16 cellular contexts compared by ENCODE assay signal in the genomic region with DNA sequence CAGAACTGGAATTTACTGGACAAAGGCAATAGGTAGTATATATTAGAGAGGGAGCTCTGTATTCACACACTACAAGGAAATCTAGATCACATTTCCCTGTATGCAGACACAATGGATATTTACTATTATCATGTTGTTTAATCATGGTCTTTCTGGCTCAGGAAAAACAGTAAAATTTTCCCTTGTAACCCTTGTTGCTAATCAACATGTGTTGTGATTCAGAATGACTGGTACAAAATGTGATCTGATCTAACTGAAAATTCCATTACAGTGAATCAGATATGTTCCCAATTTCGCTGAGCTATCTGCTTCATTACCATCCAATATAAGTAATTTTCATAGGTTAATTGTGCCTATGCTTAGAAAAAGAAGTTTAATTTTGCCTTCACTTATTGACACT.
DNase-seq lines count a peak whose midpoint lies in the region; ATAC-seq and TF ChIP-seq lines count a peak whose summit lies in the region.
"Had no signal": no experiment of that assay in that cellular context is flagged by ENCODE, and none has a peak within 500 bp of the region (broad histone marks: within the 10 kb centered on the region; RNA-seq: fewer than 3 reads in every experiment).

No MANE protein-coding gene starts in this region.

- H3K27ac ChIP-seq in foreskin keratinocyte: peak overlapping the region; percentile 66
- no peak overlapping the region for H3K27ac ChIP-seq in CD4-positive, alpha-beta memory T cell (ENCODE audit: low read depth, low read length)
- H3K27ac ChIP-seq: gastrocnemius medialis, KMS-11 had no signal

- no peak overlapping the region for H3K4me3 ChIP-seq in HFF-Myc (replicated peaks; ENCODE audit: low read depth, low read length)
- H3K4me3 ChIP-seq in CD4-positive, alpha-beta memory T cell (ENCODE audit: low read length in 2 of 2): no peak overlapping the region
- H3K4me3 ChIP-seq: gastrocnemius medialis, skin epidermis had no signal

- H3K36me3 Mint-ChIP-seq in CD4-positive, alpha-beta memory T cell: no peaks in the 10 kb centered on the region
- H3K36me3 Mint-ChIP-seq in activated T-cell treated with anti-CD3 and anti-CD28 coated beads, Interleukin-2, amount 50 U/mL, for 4 hours (ENCODE audit: insufficient read depth): no peaks in the 10 kb centered on the region
- H3K36me3 Mint-ChIP-seq: brain had no signal

- DNase-seq in HFF-Myc (ENCODE audit: extremely low read depth, low read depth) (peak; percentile 26), amniotic epithelial cell (ENCODE audit: low read depth) (peak; percentile 84), foreskin keratinocyte (peak; percentile 81 to 89), cerebellar cortex (ENCODE audit: low spot score) (no peak), left cardiac atrium (no peak)
- no peak for DNase-seq in CD4-positive, alpha-beta memory T cell
- no peak for DNase-seq in activated T-cell treated with anti-CD3 and anti-CD28 coated beads, Interleukin-2, amount 50 U/mL, for 4 hours
- DNase-seq: DMS53, gastrocnemius medialis, NCI-H2029 had no signal

- H3K27me3 Mint-ChIP-seq in CD4-positive, alpha-beta memory T cell: no peaks in the 10 kb centered on the region
- H3K27me3 Mint-ChIP-seq in activated T-cell treated with anti-CD3 and anti-CD28 coated beads, Interleukin-2, amount 50 U/mL, for 4 hours (ENCODE audit: low read depth): no peaks in the 10 kb centered on the region
- H3K27me3 Mint-ChIP-seq: brain had no signal

- H3K4me3 Mint-ChIP-seq in CD4-positive, alpha-beta memory T cell: no peak overlapping the region
- no peak overlapping the region for H3K4me3 Mint-ChIP-seq in activated T-cell treated with anti-CD3 and anti-CD28 coated beads, Interleukin-2, amount 50 U/mL, for 4 hours
- H3K4me3 Mint-ChIP-seq: brain, neural crest cell had no signal

- TF ChIP-seq CTCF in HFF-Myc (IDR thresholded peaks at IDR 0.05; ENCODE audit: low read depth, low read length, missing control alignments): no peak
- no peak for TF ChIP-seq CTCF in foreskin keratinocyte (conservative IDR thresholded peaks at IDR 0.05)

- H3K4me1 ChIP-seq in foreskin keratinocyte: peaks cover 24% of the 10 kb centered on the region
- H3K4me1 ChIP-seq in CD4-positive, alpha-beta memory T cell (ENCODE audit: insufficient read depth, low read length): no peaks in the 10 kb centered on the region

- POLR2A ChIA-PET in CD4-positive, alpha-beta memory T cell (lab: Charles Lee; ENCODE audit: partially characterized antibody): no interaction called here

- intact Hi-C loops in left cardiac atrium (cut with DNase I): no loop called here
- intact Hi-C loops in CD4-positive, alpha-beta memory T cell (cut with micrococcal nuclease): no loop called here

- CTCF ChIA-PET in CD4-positive, alpha-beta memory T cell (lab: Charles Lee; ENCODE audit: partially characterized antibody): no interaction called here

- H3K4me1 Mint-ChIP-seq in CD4-positive, alpha-beta memory T cell: no peaks in the 10 kb centered on the region
- no peaks in the 10 kb centered on the region for H3K4me1 Mint-ChIP-seq in activated T-cell treated with anti-CD3 and anti-CD28 coated beads, Interleukin-2, amount 50 U/mL, for 4 hours (ENCODE audit: low read depth)

- no peaks in the 10 kb centered on the region for H3K36me3 ChIP-seq in CD4-positive, alpha-beta memory T cell (ENCODE audit: insufficient read depth, low read length)
- H3K36me3 ChIP-seq: gastrocnemius medialis had no signal

- peak; percentile 92 for ATAC-seq in foreskin keratinocyte
- ATAC-seq in left cardiac atrium: no peak
- no peak for ATAC-seq in activated T-cell treated with anti-CD3 and anti-CD28 coated beads, Interleukin-2, amount 50 U/mL, for 4 hours
- ATAC-seq: activated CD4-positive, CD25-positive, alpha-beta regulatory T cell treated with anti-CD3 and anti-CD28 coated beads, Interleukin-2, amount 50 U/mL, for 24 hours; left lobe of liver had no signal

- no peak overlapping the region for H3K27ac Mint-ChIP-seq in CD4-positive, alpha-beta memory T cell
- H3K27ac Mint-ChIP-seq: brain had no signal

- no peaks in the 10 kb centered on the region for H3K27me3 ChIP-seq in foreskin keratinocyte
- no peaks in the 10 kb centered on the region for H3K27me3 ChIP-seq in CD4-positive, alpha-beta memory T cell (ENCODE audit: insufficient read depth, low read length)
- H3K27me3 ChIP-seq: gastrocnemius medialis had no signal

- no peaks in the 10 kb centered on the region for H3K9me3 ChIP-seq in CD4-positive, alpha-beta memory T cell (ENCODE audit: control insufficient read depth in 1 of 2, low read length in 2 of 2)
- H3K9me3 ChIP-seq: gastrocnemius medialis had no signal

- H3K9me3 Mint-ChIP-seq in CD4-positive, alpha-beta memory T cell: peaks cover 0 to 13% (median 3%) of the 10 kb centered on the region in 8 donors
- H3K9me3 Mint-ChIP-seq in activated T-cell treated with anti-CD3 and anti-CD28 coated beads, Interleukin-2, amount 50 U/mL, for 4 hours: peaks cover 9% of the 10 kb centered on the region

Comparison
In these comparisons a context has a peak if more than half of its experiments do, and no peak if none do; other contexts are left out.
1. DNase-seq: peak in HFF-Myc (single experiment), amniotic epithelial cell (single experiment) and foreskin keratinocyte (2 of 2); none in cerebellar cortex (single experiment), left cardiac atrium (single experiment), CD4-positive, alpha-beta memory T cell (0 of 5) and activated T-cell treated with anti-CD3 and anti-CD28 coated beads, Interleukin-2, amount 50 U/mL, for 4 hours (single experiment).